2 cellular contexts compared by ENCODE assay signal in genomic region chr9:115616666-115617239, GRCh38.
TF ChIP-seq lines count a peak whose summit lies in the region.

No MANE protein-coding gene starts in this region.

TF ChIP-seq in SK-N-SH, 30 proteins besides CTCF, POLR2A, EP300 and RAD21 (continued from another document):
- TF ChIP-seq ZBTB33 (IDR thresholded peaks at IDR 0.05; ENCODE audit: borderline replicate concordance, low read depth) (no peak), MAX (IDR thresholded peaks at IDR 0.05; ENCODE audit: low read depth) (no peak), GATA2 (CRISPR knock-in tag; IDR thresholded peaks at IDR 0.05) (no peak), RCOR1 (IDR thresholded peaks at IDR 0.05; ENCODE audit: low read length) (no peak), REST (IDR thresholded peaks at IDR 0.05; ENCODE audit: low read depth, low read length) (no peak), MXI1 (IDR thresholded peaks at IDR 0.05; ENCODE audit: low read depth, low read length) (no peak), PBX3 (IDR thresholded peaks at IDR 0.05) (no peak), RFX5 (IDR thresholded peaks at IDR 0.05; ENCODE audit: low read length) (no peak), SIN3A (IDR thresholded peaks at IDR 0.05; ENCODE audit: borderline replicate concordance, low read depth, low read length) (no peak)

TF ChIP-seq in SK-N-SH treated with all-trans-retinoic acid at 6 μM for 48 hours, 23 proteins besides CTCF, POLR2A, EP300 and RAD21 (continued from another document):
- TF ChIP-seq CSRNP3 (CRISPR knock-in tag; IDR thresholded peaks at IDR 0.05) (no peak), ZNF70 (CRISPR knock-in tag; IDR thresholded peaks at IDR 0.05) (no peak), ESRRG (CRISPR knock-in tag; IDR thresholded peaks at IDR 0.05) (no peak), OSR1 (CRISPR knock-in tag; IDR thresholded peaks at IDR 0.05) (no peak), TCF4 (CRISPR knock-in tag; IDR thresholded peaks at IDR 0.05; ENCODE audit: borderline replicate concordance) (no peak), CSDC2 (CRISPR knock-in tag; IDR thresholded peaks at IDR 0.05) (no peak), BACH2 (CRISPR knock-in tag; IDR thresholded peaks at IDR 0.05; ENCODE audit: borderline replicate concordance) (no peak)
TF ChIP-seq in SK-N-SH treated with all-trans-retinoic acid at 6 μM for 48 hours: peak in this region for 0.
